Comparison of ENCODE assay signal across 8 cellular contexts in the genomic region with DNA sequence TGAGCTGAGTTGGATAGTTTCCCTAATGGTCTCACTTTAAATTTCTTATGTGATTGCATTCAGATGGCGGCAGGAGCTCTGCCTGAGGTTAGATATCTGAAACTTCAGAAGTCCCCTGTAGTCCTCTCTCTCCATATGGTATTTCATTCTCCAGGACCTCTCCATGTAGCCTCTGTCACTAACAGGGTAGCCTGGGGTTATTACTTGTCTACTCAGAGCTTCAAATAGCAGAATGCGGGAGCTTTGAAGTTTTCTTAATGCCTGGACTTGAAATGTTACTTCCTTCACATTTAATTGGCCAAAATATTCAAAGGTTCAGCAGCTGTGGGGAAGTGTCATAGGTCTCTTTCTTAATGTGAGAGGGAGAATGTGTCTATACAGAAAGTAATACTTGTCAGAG.
"Had no signal": no experiment of that assay in that cellular context is flagged by ENCODE, and none has a peak within 500 bp of the region (broad histone marks: within the 10 kb centered on the region; RNA-seq: fewer than 3 reads in every experiment).

No MANE protein-coding gene starts in this region.

- H3K27ac ChIP-seq: GM23248 had no signal

- H3K36me3 ChIP-seq: HAP-1 had no signal

- H3K9ac ChIP-seq: GM23248 had no signal

- H3K9me3 ChIP-seq: HAP-1 had no signal

- H2AFZ ChIP-seq: GM23248 had no signal

- ATAC-seq: HCT116 had no signal

- H3K27ac Mint-ChIP-seq: H9, HFFc6 had no signal

- H3K4me3 ChIP-seq: GM23248, HAP-1 had no signal

- H3K4me3 Mint-ChIP-seq: H9, HFFc6 had no signal

- DNase-seq: GM23248, GOT3, H7, H9, HCEC 1CT, HFFc6 had no signal

- H3K4me1 ChIP-seq: HAP-1 had no signal
